In genomic region chr17:27585153-27585681, GRCh38 we compare ENCODE assay signal across 20 cellular contexts. TPM values are rescaled to one million over a fixed set of nuclear protein-coding genes. Genes with fewer than 3 reads are reported as not detected.
DNase-seq lines count a peak whose midpoint lies in the region; ATAC-seq and TF ChIP-seq lines count a peak whose summit lies in the region.
"Had no signal": no experiment of that assay in that cellular context is flagged by ENCODE, and none has a peak within 500 bp of the region (broad histone marks: within the 10 kb centered on the region; RNA-seq: fewer than 3 reads in every experiment).

No MANE protein-coding gene starts in this region.

- H3K27me3 Mint-ChIP-seq in CD8-positive, alpha-beta memory T cell: no peaks in the 10 kb centered on the region
- H3K27me3 Mint-ChIP-seq: activated CD4-positive, alpha-beta T cell treated with anti-CD3 and anti-CD28 coated beads for 36 hours; natural killer cell treated with Interleukin-12 subunit alpha and Interleukin-12 subunit beta and Interleukin-15 and Interleukin-18, amount 100 ng/mL, for 72 hours had no signal

- no peak overlapping the region for H3K4me3 Mint-ChIP-seq in CD8-positive, alpha-beta memory T cell
- H3K4me3 Mint-ChIP-seq: activated CD4-positive, alpha-beta T cell treated with anti-CD3 and anti-CD28 coated beads for 36 hours; natural killer cell treated with Interleukin-12 subunit alpha and Interleukin-12 subunit beta and Interleukin-15 and Interleukin-18, amount 100 ng/mL, for 72 hours had no signal

- no peaks in the 10 kb centered on the region for H3K9me3 ChIP-seq in CD8-positive, alpha-beta memory T cell (ENCODE audit: low read length)
- H3K9me3 ChIP-seq: ascending aorta, psoas muscle, spleen, suprapubic skin had no signal

- peaks cover 0 to 61% (median 0%) of the 10 kb centered on the region in 3 donors for H3K36me3 Mint-ChIP-seq in CD8-positive, alpha-beta memory T cell
- H3K36me3 Mint-ChIP-seq: natural killer cell treated with Interleukin-12 subunit alpha and Interleukin-12 subunit beta and Interleukin-15 and Interleukin-18, amount 100 ng/mL, for 72 hours had no signal

- H3K4me3 ChIP-seq in skin epidermis: no peak overlapping the region
- no peak overlapping the region for H3K4me3 ChIP-seq in CD8-positive, alpha-beta memory T cell (ENCODE audit: low read length)
- H3K4me3 ChIP-seq: ascending aorta, psoas muscle, spleen, suprapubic skin had no signal

- H3K36me3 ChIP-seq in CD8-positive, alpha-beta memory T cell (ENCODE audit: insufficient read depth, low read length): no peaks in the 10 kb centered on the region

- CTCF ChIA-PET in CD8-positive, alpha-beta memory T cell (lab: Charles Lee): interaction anchor here (1.0 to 1.2 kb wide), 2 partner anchors 14 to 17 kb away, joined by 3 read pairs; no protein-coding TSS in a partner anchor

- no peaks in the 10 kb centered on the region for H3K4me1 ChIP-seq in CD8-positive, alpha-beta memory T cell (ENCODE audit: insufficient read depth, low read length)
- H3K4me1 ChIP-seq: suprapubic skin had no signal

- no peak overlapping the region for H3K27ac Mint-ChIP-seq in CD8-positive, alpha-beta memory T cell
- H3K27ac Mint-ChIP-seq: activated CD4-positive, alpha-beta T cell treated with anti-CD3 and anti-CD28 coated beads for 36 hours had no signal

- H3K9me3 Mint-ChIP-seq in CD8-positive, alpha-beta memory T cell: no peaks in the 10 kb centered on the region
- H3K9me3 Mint-ChIP-seq: natural killer cell treated with Interleukin-12 subunit alpha and Interleukin-12 subunit beta and Interleukin-15 and Interleukin-18, amount 100 ng/mL, for 72 hours had no signal

- no peaks in the 10 kb centered on the region for H3K27me3 ChIP-seq in CD8-positive, alpha-beta memory T cell (ENCODE audit: insufficient read depth, low read length, poor library complexity, severe bottlenecking)
- H3K27me3 ChIP-seq: ascending aorta, spleen, suprapubic skin had no signal

- TF ChIP-seq POLR2A in GM18505 (IDR thresholded peaks at IDR 0.05; ENCODE audit: borderline replicate concordance, extremely low read depth, insufficient read depth, insufficient read length): no peak

- no peak for DNase-seq in CD8-positive, alpha-beta memory T cell
- no peak for DNase-seq in AML-193 (lab: John Stamatoyannopoulos, UW)
- DNase-seq: activated CD4-positive, alpha-beta T cell treated with anti-CD3 and anti-CD28 coated beads for 36 hours; activated naive CD4-positive, alpha-beta T cell; H7; NCI-H1092 treated with DMSO at 0.1 percent for 48 hours; NCI-H2171; NCI-H748 treated with DMSO at 0.1 percent for 48 hours; psoas muscle; spleen had no signal

- POLR2A ChIA-PET in CD8-positive, alpha-beta memory T cell (lab: Charles Lee): no interaction called here

- H3K4me1 Mint-ChIP-seq in CD8-positive, alpha-beta memory T cell: peaks cover 2 to 4% (median 3%) of the 10 kb centered on the region in 3 donors

- ATAC-seq in GM18868 (IDR thresholded peaks at IDR 0.05; ENCODE audit: unreplicated experiment): peak; percentile 80
- ATAC-seq in HG02798 (IDR thresholded peaks at IDR 0.05; ENCODE audit: poor library complexity, unreplicated experiment): peak; percentile 47
- ATAC-seq in GM18505 (IDR thresholded peaks at IDR 0.05; ENCODE audit: unreplicated experiment): no peak
- ATAC-seq: activated CD4-positive, alpha-beta T cell treated with anti-CD3 and anti-CD28 coated beads for 36 hours; natural killer cell treated with Interleukin-12 subunit alpha and Interleukin-12 subunit beta and Interleukin-15 and Interleukin-18, amount 100 ng/mL, for 72 hours; Panc1; psoas muscle had no signal

- H3K27ac ChIP-seq in cingulate gyrus (ENCODE audit: low read depth, low read length): peak overlapping the region; percentile 29
- peak overlapping the region in 12 of 21 experiments; percentile 17 to 78 (median 56) for H3K27ac ChIP-seq in skin epidermis
- H3K27ac ChIP-seq in CD8-positive, alpha-beta memory T cell (ENCODE audit: low read depth, low read length): no peak overlapping the region
- H3K27ac ChIP-seq: KMS-11, spleen, suprapubic skin had no signal

RNA-seq across cellular contexts. Expression of gene LGALS9, which starts 45.8 kb away (rescaled TPM):
- 1 to 10 TPM; 9.8 to 9.9 TPM for total RNA-seq in CD8-positive, alpha-beta memory T cell
- 9.3 TPM for polyA plus RNA-seq in CD8-positive, alpha-beta memory T cell
